ENCODE assay signal across 1 cellular context in the genomic region with DNA sequence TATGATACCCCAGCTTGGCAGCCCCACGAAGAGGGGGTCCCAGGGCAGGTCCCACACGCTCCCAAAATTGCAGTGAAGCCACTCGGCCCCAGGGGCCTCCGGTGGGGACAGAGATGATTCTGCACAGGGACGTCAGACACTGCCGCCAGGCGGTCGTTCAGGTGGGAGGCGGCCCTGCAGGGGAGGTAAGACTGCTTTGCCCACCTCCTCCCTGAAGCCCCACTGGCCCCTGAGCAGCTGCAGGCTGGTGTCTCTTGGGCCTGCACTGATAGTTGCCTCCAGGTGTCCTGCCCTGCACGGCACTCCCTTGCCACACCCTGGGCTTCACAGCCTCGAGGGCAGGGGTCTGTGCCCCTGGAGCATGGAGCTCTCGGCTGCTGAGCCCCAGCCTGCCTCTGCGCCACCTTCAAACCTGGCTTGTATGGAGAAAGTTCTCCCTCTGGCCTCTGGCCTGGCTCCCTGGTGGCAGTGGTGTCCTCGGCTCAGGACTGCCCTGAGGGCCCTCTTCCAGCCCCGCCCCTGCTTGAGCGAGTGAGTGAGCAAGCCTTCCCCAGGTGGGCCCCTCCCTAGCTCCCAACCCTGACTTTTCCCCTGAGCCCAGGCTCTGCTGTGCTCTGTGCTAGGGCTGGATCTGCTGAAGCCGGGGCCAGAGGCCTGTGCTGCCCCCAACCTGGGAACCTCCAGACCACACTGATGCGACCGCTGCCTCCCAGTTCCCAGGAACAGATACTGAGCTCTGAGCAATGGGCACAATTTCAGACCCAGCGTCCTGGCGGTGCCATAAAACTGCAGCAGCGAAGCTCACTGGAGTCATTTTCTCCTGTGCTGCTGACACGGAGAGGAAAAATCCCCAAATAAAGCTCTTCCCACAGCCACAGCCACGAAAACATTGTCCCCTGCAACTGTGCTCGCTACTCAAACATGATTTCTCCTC.
A peak's percentile ranks its signal among the peaks of the same experiment; 100 is the strongest.
TF ChIP-seq lines count a peak whose summit lies in the region.

No MANE protein-coding gene starts in this region.

TF ChIP-seq in HepG2, 621 proteins besides CTCF, POLR2A, EP300 and RAD21 (continued from another document and continues in another):
- TF ChIP-seq ZNF558 (CRISPR knock-in tag; IDR thresholded peaks at IDR 0.05; ENCODE audit: borderline replicate concordance) (no peak; the same call in 1 of the 2 replicates), ZNF878 (CRISPR knock-in tag; IDR thresholded peaks at IDR 0.05) (no peak), MYC (CRISPR knock-in tag; IDR thresholded peaks at IDR 0.05; ENCODE audit: borderline replicate concordance) (peak; percentile 21; the same call in 1 of the 2 replicates), REXO4 (CRISPR knock-in tag; IDR thresholded peaks at IDR 0.05; ENCODE audit: borderline replicate concordance) (no peak), ZC3H13 (CRISPR knock-in tag; IDR thresholded peaks at IDR 0.05) (no peak), CBX5 (CRISPR knock-in tag; IDR thresholded peaks at IDR 0.05; ENCODE audit: borderline replicate concordance) (no peak), MTA3 (CRISPR knock-in tag; IDR thresholded peaks at IDR 0.05) (no peak), CHCHD3 (CRISPR knock-in tag; IDR thresholded peaks at IDR 0.05) (no peak), ZNF563 (CRISPR knock-in tag; IDR thresholded peaks at IDR 0.05) (peak; percentile 49; the same call in 1 of the 2 replicates), ZNF770 (CRISPR knock-in tag; IDR thresholded peaks at IDR 0.05) (no peak), ZNF672 (CRISPR knock-in tag; IDR thresholded peaks at IDR 0.05) (no peak), ZBTB44 (CRISPR knock-in tag; IDR thresholded peaks at IDR 0.05) (no peak), MTF1 (CRISPR knock-in tag; IDR thresholded peaks at IDR 0.05) (no peak), STAT5B (CRISPR knock-in tag; IDR thresholded peaks at IDR 0.05) (no peak), CERS6 (CRISPR knock-in tag; IDR thresholded peaks at IDR 0.05) (no peak), ARID2 (CRISPR knock-in tag; IDR thresholded peaks at IDR 0.05; ENCODE audit: borderline replicate concordance) (no peak), ZNF34 (CRISPR knock-in tag; IDR thresholded peaks at IDR 0.05; ENCODE audit: borderline replicate concordance) (no peak), MAFK (conservative IDR thresholded peaks at IDR 0.05 in 1 of 2, IDR thresholded peaks at IDR 0.05 in 1 of 2; ENCODE audit: low read length in 2 of 2) (no peak), GZF1 (CRISPR knock-in tag; IDR thresholded peaks at IDR 0.05) (no peak), MAF1 (CRISPR knock-in tag; IDR thresholded peaks at IDR 0.05; ENCODE audit: borderline replicate concordance) (no peak), SP5 (CRISPR knock-in tag; IDR thresholded peaks at IDR 0.05; ENCODE audit: borderline replicate concordance, low read depth) (no peak), ZNF574 (CRISPR knock-in tag; IDR thresholded peaks at IDR 0.05) (peak; percentile 31; the same call in 1 of the 2 replicates), IKZF4 (CRISPR knock-in tag; IDR thresholded peaks at IDR 0.05; ENCODE audit: borderline replicate concordance, low read depth, not compliant biosample characterization) (no peak), ZBTB4 (CRISPR knock-in tag; IDR thresholded peaks at IDR 0.05; ENCODE audit: borderline replicate concordance) (0 out of 2 replicates have a peak, but pooled peaks have one; percentile 40), HIVEP1 (CRISPR knock-in tag; IDR thresholded peaks at IDR 0.05) (no peak), NFE2 (CRISPR knock-in tag; IDR thresholded peaks at IDR 0.05) (no peak), JUN (CRISPR knock-in tag; IDR thresholded peaks at IDR 0.05) (no peak), FOXP4 (CRISPR knock-in tag; IDR thresholded peaks at IDR 0.05) (no peak), BRF2 (CRISPR knock-in tag; IDR thresholded peaks at IDR 0.05) (no peak), ZNF331 (CRISPR knock-in tag; IDR thresholded peaks at IDR 0.05) (0 out of 2 replicates have a peak, but pooled peaks have one; percentile 25), CEBPB (IDR thresholded peaks at IDR 0.05; ENCODE audit: borderline replicate concordance, low read depth, low read length) (no peak), ZNF543 (CRISPR knock-in tag; IDR thresholded peaks at IDR 0.05) (no peak), AKAP8 (CRISPR knock-in tag; IDR thresholded peaks at IDR 0.05) (no peak)
- TF ChIP-seq, protein P1, sequence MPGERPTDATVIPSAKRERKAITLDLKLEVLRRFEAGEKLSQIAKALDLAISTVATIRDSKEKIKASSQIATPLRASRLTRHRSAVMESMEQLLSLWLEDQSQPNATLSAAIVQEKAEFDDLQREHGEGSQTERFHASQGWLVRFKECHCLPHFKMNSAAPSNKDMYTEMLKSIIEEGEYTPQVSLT (CRISPR knock-in tag; IDR thresholded peaks at IDR 0.05; ENCODE audit: borderline replicate concordance, low read depth): no peak
- TF ChIP-seq, protein P2, sequence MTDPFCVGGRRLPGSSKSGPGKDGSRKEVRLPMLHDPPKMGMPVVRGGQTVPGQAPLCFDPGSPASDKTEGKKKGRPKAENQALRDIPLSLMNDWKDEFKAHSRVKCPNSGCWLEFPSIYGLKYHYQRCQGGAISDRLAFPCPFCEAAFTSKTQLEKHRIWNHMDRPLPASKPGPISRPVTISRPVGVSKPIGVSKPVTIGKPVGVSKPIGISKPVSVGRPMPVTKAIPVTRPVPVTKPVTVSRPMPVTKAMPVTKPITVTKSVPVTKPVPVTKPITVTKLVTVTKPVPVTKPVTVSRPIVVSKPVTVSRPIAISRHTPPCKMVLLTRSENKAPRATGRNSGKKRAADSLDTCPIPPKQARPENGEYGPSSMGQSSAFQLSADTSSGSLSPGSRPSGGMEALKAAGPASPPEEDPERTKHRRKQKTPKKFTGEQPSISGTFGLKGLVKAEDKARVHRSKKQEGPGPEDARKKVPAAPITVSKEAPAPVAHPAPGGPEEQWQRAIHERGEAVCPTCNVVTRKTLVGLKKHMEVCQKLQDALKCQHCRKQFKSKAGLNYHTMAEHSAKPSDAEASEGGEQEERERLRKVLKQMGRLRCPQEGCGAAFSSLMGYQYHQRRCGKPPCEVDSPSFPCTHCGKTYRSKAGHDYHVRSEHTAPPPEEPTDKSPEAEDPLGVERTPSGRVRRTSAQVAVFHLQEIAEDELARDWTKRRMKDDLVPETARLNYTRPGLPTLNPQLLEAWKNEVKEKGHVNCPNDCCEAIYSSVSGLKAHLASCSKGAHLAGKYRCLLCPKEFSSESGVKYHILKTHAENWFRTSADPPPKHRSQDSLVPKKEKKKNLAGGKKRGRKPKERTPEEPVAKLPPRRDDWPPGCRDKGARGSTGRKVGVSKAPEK (CRISPR knock-in tag; IDR thresholded peaks at IDR 0.05; ENCODE audit: borderline replicate concordance): no peak
